ENCODE assay signal across 8 cellular contexts in the genomic region with DNA sequence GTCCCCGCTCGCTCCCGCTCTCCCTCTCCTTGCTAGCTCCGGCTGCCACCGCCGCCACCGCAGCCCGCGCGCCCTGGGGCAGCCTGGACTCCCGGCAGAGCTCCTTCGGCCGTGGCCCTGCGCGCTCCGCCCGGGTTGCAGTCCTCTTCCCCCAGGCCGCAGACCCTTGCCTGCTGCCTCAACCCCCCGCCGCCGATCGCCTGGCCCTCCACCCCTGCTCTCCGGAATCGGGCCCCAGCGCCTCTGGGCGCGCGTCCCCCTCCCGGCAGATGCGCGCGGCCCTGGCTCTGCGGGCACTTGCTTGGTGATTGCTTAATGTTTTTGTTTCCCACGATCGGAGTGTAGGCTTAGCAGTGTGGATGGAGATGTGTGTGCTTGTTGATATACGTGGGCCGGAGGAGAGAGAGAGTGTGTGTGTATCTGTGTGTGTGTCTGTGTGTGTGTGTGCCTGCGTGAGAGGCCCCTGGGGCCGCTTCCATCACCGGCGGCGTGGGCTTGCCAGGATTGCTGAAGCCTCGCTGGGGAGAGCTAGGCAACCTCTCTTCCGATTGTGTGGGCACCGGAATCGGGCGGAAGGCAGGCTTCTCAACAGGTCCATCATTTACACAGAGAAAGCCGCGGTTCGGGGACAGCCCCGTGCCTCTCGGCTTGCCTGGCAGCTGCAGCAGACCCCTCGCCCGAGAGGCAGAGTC. TPM values are rescaled to one million over a fixed set of nuclear protein-coding genes. Genes with fewer than 3 reads are reported as not detected.
DNase-seq lines count a peak whose midpoint lies in the region; ATAC-seq and TF ChIP-seq lines count a peak whose summit lies in the region.

No MANE protein-coding gene starts in this region.

- H3K9ac ChIP-seq in fibroblast of lung (ENCODE audit: insufficient read depth, low read length) = no peak overlapping the region

- H3K27me3 ChIP-seq in fibroblast of lung (ENCODE audit: control insufficient read depth, insufficient read depth, low read length) = peaks cover 63% of the 10 kb centered on the region
- H3K27me3 ChIP-seq in osteoblast (ENCODE audit: insufficient read depth, low read length) = peaks cover 39% of the 10 kb centered on the region

- H3K4me3 ChIP-seq in WI38 (ENCODE audit: low read depth, low read length) (peak overlapping the region; percentile 40), fibroblast of lung (replicated peaks in 1 of 4; ENCODE audit: control extremely low read depth in 1 of 4, insufficient read depth in 1 of 4, low read depth in 3 of 4, low read length in 4 of 4) (no peak overlapping the region), osteoblast (ENCODE audit: insufficient read depth, low read length) (peak overlapping the region; percentile 54)

- no peak overlapping the region for H3K27ac ChIP-seq in fibroblast of lung (ENCODE audit: insufficient read depth, low read length)
- H3K27ac ChIP-seq in osteoblast (ENCODE audit: low read depth, low read length) = no peak overlapping the region

- H3K27ac Mint-ChIP-seq in activated CD4-positive, alpha-beta T cell treated with anti-CD3 and anti-CD28 coated beads, Interleukin-2, amount 10 ng/mL, durations not matched to agents 7 days and 5 days = no peak overlapping the region

- H3K36me3 Mint-ChIP-seq in activated CD4-positive, alpha-beta T cell treated with anti-CD3 and anti-CD28 coated beads, Interleukin-2, amount 10 ng/mL, durations not matched to agents 7 days and 5 days (ENCODE audit: low read depth) = no peaks in the 10 kb centered on the region

- H3K4me1 ChIP-seq in fibroblast of lung (ENCODE audit: control insufficient read depth, extremely low read depth, insufficient read depth, low read length) (no peaks in the 10 kb centered on the region), osteoblast (ENCODE audit: insufficient read depth, low read length) (peaks cover 15% of the 10 kb centered on the region)

- ATAC-seq in HG03045 (IDR thresholded peaks at IDR 0.05; ENCODE audit: unreplicated experiment) = no peak
- ATAC-seq in GM21786 (IDR thresholded peaks at IDR 0.05; ENCODE audit: unreplicated experiment) = no peak
- ATAC-seq in HG03521 (IDR thresholded peaks at IDR 0.05; ENCODE audit: unreplicated experiment) = no peak

- H3K4me2 ChIP-seq in fibroblast of lung (ENCODE audit: extremely low read depth, insufficient read depth, low read length) (peak overlapping the region; percentile 25), osteoblast (ENCODE audit: insufficient read depth, low read length) (peak overlapping the region; percentile 72)

- CTCF ChIA-PET in activated CD4-positive, alpha-beta T cell treated with anti-CD3 and anti-CD28 coated beads, Interleukin-2, amount 10 ng/mL, durations not matched to agents 7 days and 5 days (lab: Charles Lee) = no interaction called here

- POLR2A ChIA-PET in activated CD4-positive, alpha-beta T cell treated with anti-CD3 and anti-CD28 coated beads, Interleukin-2, amount 10 ng/mL, durations not matched to agents 7 days and 5 days (lab: Charles Lee) = interaction anchor here (0.7 kb wide), 1 partner anchor 50 kb away, joined by 3 read pairs; no protein-coding TSS in a partner anchor

- H4K20me1 ChIP-seq in fibroblast of lung (ENCODE audit: control insufficient read depth, extremely low read depth, insufficient read depth, low read length) (no peaks in the 10 kb centered on the region), osteoblast (ENCODE audit: insufficient read depth, low read length) (peaks cover 4% of the 10 kb centered on the region)

- no peak for TF ChIP-seq CTCF in WI38 (IDR thresholded peaks at IDR 0.05; ENCODE audit: low read depth, low read length)
- TF ChIP-seq CTCF in fibroblast of lung (conservative IDR thresholded peaks at IDR 0.05 in 1 of 2, IDR thresholded peaks at IDR 0.05 in 1 of 2; ENCODE audit: low read depth in 1 of 2, low read length in 2 of 2) = no peak
- no peak for TF ChIP-seq CTCF in osteoblast (IDR thresholded peaks at IDR 0.05; ENCODE audit: extremely low read depth, low read depth, low read length)

- H3K9me3 Mint-ChIP-seq in activated CD4-positive, alpha-beta T cell treated with anti-CD3 and anti-CD28 coated beads, Interleukin-2, amount 10 ng/mL, durations not matched to agents 7 days and 5 days = no peaks in the 10 kb centered on the region

- H3K36me3 ChIP-seq in fibroblast of lung (ENCODE audit: control insufficient read depth, insufficient read depth, low read length) = no peaks in the 10 kb centered on the region
- no peaks in the 10 kb centered on the region for H3K36me3 ChIP-seq in osteoblast (ENCODE audit: insufficient read depth, low read length)

- peaks cover 16% of the 10 kb centered on the region for H3K4me1 Mint-ChIP-seq in activated CD4-positive, alpha-beta T cell treated with anti-CD3 and anti-CD28 coated beads, Interleukin-2, amount 10 ng/mL, durations not matched to agents 7 days and 5 days

- H3K27me3 Mint-ChIP-seq in activated CD4-positive, alpha-beta T cell treated with anti-CD3 and anti-CD28 coated beads, Interleukin-2, amount 10 ng/mL, durations not matched to agents 7 days and 5 days = peaks cover 63% of the 10 kb centered on the region

- H2AFZ ChIP-seq in fibroblast of lung (ENCODE audit: low read length) (no peak overlapping the region), osteoblast (ENCODE audit: low read length) (peak overlapping the region; percentile 10)

- H3K9me3 ChIP-seq in fibroblast of lung (ENCODE audit: control insufficient read depth, insufficient read depth, low read depth, low read length) = no peaks in the 10 kb centered on the region
- H3K9me3 ChIP-seq in osteoblast (ENCODE audit: low read depth, low read length) = no peaks in the 10 kb centered on the region

- no peaks in the 10 kb centered on the region for H3K79me2 ChIP-seq in fibroblast of lung (ENCODE audit: control insufficient read depth, insufficient read depth, low read length)
- no peaks in the 10 kb centered on the region for H3K79me2 ChIP-seq in osteoblast (ENCODE audit: insufficient read depth, low read length)

- DNase-seq in activated CD4-positive, alpha-beta T cell treated with anti-CD3 and anti-CD28 coated beads, Interleukin-2, amount 10 ng/mL, durations not matched to agents 7 days and 5 days = peak; percentile 13
- no peak for DNase-seq in activated CD4-positive, alpha-beta T cell treated with anti-CD3 and anti-CD28 coated beads, Interleukin-2, amount 50 U/mL, for 1 hour
- DNase-seq in fibroblast of lung (ENCODE audit: low read depth in 2 of 2) (peak; percentile 39 to 47), osteoblast (ENCODE audit: insufficient read length, low spot score, missing footprints) (peak; percentile 96)

- peak overlapping the region; percentile 59 for H3K4me3 Mint-ChIP-seq in activated CD4-positive, alpha-beta T cell treated with anti-CD3 and anti-CD28 coated beads, Interleukin-2, amount 10 ng/mL, durations not matched to agents 7 days and 5 days

RNA-seq across cellular contexts. Expression of gene INHBB, which starts 0.9 kb away (rescaled TPM):
- not detected for total RNA-seq in activated CD4-positive, alpha-beta T cell treated with anti-CD3 and anti-CD28 coated beads, Interleukin-2, amount 10 ng/mL, durations not matched to agents 7 days and 5 days
- total RNA-seq in fibroblast of lung (under 0.01 TPM in 1 of 2 replicates, not detected in the other), osteoblast (under 0.01 and 0.29 TPM in 2 replicates)
- 0.01 TPM in 1 of 2 replicates, not detected in the other for polyA plus RNA-seq in fibroblast of lung
- not detected in 2 replicates for polyA plus RNA-seq in fibroblast of lung (2012)
- polyA minus RNA-seq in fibroblast of lung (ENCODE audit: low replicate concordance) = not detected in 2 replicates

Comparison
In these comparisons a context has a peak if more than half of its experiments do, and no peak if none do; other contexts are left out.
1. H3K4me3 ChIP-seq: peak in WI38 (single experiment) and osteoblast (single experiment); none in fibroblast of lung (0 of 4).